Comparison of ENCODE assay signal across 1 cellular context in the genomic region with DNA sequence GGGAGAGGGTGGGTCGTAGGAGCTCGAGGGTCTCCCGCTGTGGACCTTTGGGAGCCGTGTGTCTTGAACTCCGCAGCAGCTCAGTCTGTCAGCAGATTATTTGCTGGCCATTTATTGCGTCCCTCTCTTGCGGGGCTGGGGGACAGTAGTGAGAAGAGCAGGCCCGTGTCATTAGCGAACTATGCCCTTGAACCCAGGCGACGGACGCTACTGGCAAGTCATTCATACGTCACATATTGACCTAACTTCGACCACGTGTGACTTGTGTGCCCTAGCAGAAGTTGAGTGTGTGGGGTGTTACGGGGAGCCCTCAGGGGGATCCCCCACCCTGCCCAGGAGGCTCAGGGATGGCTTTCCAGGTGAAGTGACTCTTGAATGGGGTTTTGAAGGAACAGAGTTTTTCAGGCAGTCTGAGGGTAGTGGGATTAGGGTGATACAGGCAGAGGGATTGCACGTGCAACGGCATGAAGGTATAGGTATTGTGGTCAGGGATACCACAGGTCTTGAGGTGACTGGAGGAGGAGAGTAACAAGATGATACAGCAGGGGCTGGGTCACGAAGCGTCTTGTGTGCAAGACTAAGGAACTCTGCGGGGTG.
TF ChIP-seq lines count a peak whose summit lies in the region.

No MANE protein-coding gene starts in this region.

TF ChIP-seq in GM12878, 131 proteins besides CTCF, POLR2A, EP300 and RAD21 (continues in another document):
- TF ChIP-seq NR2C1 (IDR thresholded peaks at IDR 0.05) (0 out of 2 replicates have a peak, but pooled peaks have one; percentile 3), HDGF (IDR thresholded peaks at IDR 0.05) (0 out of 2 replicates have a peak, but pooled peaks have one; percentile 62), CREM (IDR thresholded peaks at IDR 0.05; ENCODE audit: low read depth) (peak; percentile 67; the same call in 1 of the 2 replicates), BHLHE40 (IDR thresholded peaks at IDR 0.05; ENCODE audit: borderline replicate concordance in 1 of 2, low read depth in 2 of 2, low read length in 1 of 2) (peak; percentile 95 to 97), EGR1 (IDR thresholded peaks at IDR 0.05; ENCODE audit: borderline replicate concordance in 1 of 2, low read depth in 2 of 2, low read length in 2 of 2) (no peak), LARP7 (IDR thresholded peaks at IDR 0.05) (no peak), MYC (IDR thresholded peaks at IDR 0.05; ENCODE audit: insufficient read depth, insufficient read length, insufficient replicate concordance, low read length, severe bottlenecking) (peak; percentile 31), IKZF2 (IDR thresholded peaks at IDR 0.05) (peak; percentile 66 to 68), POU2F2 (IDR thresholded peaks at IDR 0.05; ENCODE audit: borderline replicate concordance, low read depth, low read length) (0 out of 3 replicates have a peak, but pooled peaks have one; percentile 6), RUNX3 (IDR thresholded peaks at IDR 0.05; ENCODE audit: low read length) (peak; percentile 96), CREB1 (IDR thresholded peaks at IDR 0.05; ENCODE audit: low read depth) (peak; percentile 79), NBN (IDR thresholded peaks at IDR 0.05) (peak; percentile 91), MTA3 (IDR thresholded peaks at IDR 0.05; ENCODE audit: borderline replicate concordance, low read length) (no peak), NR2F1 (conservative IDR thresholded peaks at IDR 0.05) (peak; percentile 37), SMARCA5 (IDR thresholded peaks at IDR 0.05) (no peak), NFYA (IDR thresholded peaks at IDR 0.05; ENCODE audit: borderline replicate concordance, low read depth, low read length) (no peak), ZBTB11 (CRISPR knock-in tag; IDR thresholded peaks at IDR 0.05) (no peak), RFX5 (IDR thresholded peaks at IDR 0.05; ENCODE audit: low read depth, low read length) (no peak), FOXK2 (IDR thresholded peaks at IDR 0.05) (peak; percentile 46; the same call in 1 of the 2 replicates), SPI1 (IDR thresholded peaks at IDR 0.05; ENCODE audit: borderline replicate concordance, insufficient read depth, low read depth, low read length) (no peak), MTA2 (IDR thresholded peaks at IDR 0.05; ENCODE audit: low read depth) (0 out of 2 replicates have a peak, but pooled peaks have one; percentile 43), MLLT1 (IDR thresholded peaks at IDR 0.05) (peak; percentile 85), RELB (IDR thresholded peaks at IDR 0.05; ENCODE audit: low read depth) (peak; percentile 56; the same call in 1 of the 2 replicates), CEBPB (IDR thresholded peaks at IDR 0.05; ENCODE audit: borderline replicate concordance in 1 of 2, low read depth in 2 of 2, low read length in 2 of 2) (no peak), HCFC1 (IDR thresholded peaks at IDR 0.05; ENCODE audit: low read length) (no peak), DPF2 (IDR thresholded peaks at IDR 0.05) (peak; percentile 18; the same call in 1 of the 2 replicates), SKIL (IDR thresholded peaks at IDR 0.05; ENCODE audit: low read depth, poor library complexity, severe bottlenecking) (no peak), CBX5 (IDR thresholded peaks at IDR 0.05; ENCODE audit: low read depth) (no peak), ATF7 (IDR thresholded peaks at IDR 0.05; ENCODE audit: low read depth) (peak; percentile 61; the same call in 1 of the 2 replicates), MEF2B (IDR thresholded peaks at IDR 0.05; ENCODE audit: partially characterized antibody, poor library complexity, severe bottlenecking) (peak; percentile 31), CBFB (IDR thresholded peaks at IDR 0.05; ENCODE audit: low read depth) (peak; percentile 50; the same call in 1 of the 2 replicates), JUNB (IDR thresholded peaks at IDR 0.05) (0 out of 2 replicates have a peak, but pooled peaks have one; percentile 27), TCF7 (IDR thresholded peaks at IDR 0.05; ENCODE audit: borderline replicate concordance) (no peak), SUPT20H (IDR thresholded peaks at IDR 0.05; ENCODE audit: borderline replicate concordance, control insufficient read depth, low read depth, low read length) (no peak), SIN3A (IDR thresholded peaks at IDR 0.05; ENCODE audit: low read depth, low read length) (peak; percentile 16; the same call in 1 of the 2 replicates), ZNF687 (IDR thresholded peaks at IDR 0.05) (0 out of 2 replicates have a peak, but pooled peaks have one; percentile 12), RAD51 (IDR thresholded peaks at IDR 0.05) (0 out of 2 replicates have a peak, but pooled peaks have one; percentile 9), EED (IDR thresholded peaks at IDR 0.05; ENCODE audit: low read depth) (0 out of 2 replicates have a peak, but pooled peaks have one; percentile 29), MXI1 (IDR thresholded peaks at IDR 0.05; ENCODE audit: low read depth, low read length) (peak; percentile 67; the same call in 1 of the 2 replicates)
- TF ChIP-seq, protein P1, sequence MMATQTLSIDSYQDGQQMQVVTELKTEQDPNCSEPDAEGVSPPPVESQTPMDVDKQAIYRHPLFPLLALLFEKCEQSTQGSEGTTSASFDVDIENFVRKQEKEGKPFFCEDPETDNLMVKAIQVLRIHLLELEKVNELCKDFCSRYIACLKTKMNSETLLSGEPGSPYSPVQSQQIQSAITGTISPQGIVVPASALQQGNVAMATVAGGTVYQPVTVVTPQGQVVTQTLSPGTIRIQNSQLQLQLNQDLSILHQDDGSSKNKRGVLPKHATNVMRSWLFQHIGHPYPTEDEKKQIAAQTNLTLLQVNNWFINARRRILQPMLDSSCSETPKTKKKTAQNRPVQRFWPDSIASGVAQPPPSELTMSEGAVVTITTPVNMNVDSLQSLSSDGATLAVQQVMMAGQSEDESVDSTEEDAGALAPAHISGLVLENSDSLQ (IDR thresholded peaks at IDR 0.05), result peak; percentile 19; the same call in 1 of the 2 replicates
- TF ChIP-seq, protein P2, sequence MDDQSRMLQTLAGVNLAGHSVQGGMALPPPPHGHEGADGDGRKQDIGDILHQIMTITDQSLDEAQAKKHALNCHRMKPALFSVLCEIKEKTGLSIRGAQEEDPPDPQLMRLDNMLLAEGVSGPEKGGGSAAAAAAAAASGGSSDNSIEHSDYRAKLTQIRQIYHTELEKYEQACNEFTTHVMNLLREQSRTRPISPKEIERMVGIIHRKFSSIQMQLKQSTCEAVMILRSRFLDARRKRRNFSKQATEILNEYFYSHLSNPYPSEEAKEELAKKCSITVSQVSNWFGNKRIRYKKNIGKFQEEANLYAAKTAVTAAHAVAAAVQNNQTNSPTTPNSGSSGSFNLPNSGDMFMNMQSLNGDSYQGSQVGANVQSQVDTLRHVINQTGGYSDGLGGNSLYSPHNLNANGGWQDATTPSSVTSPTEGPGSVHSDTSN (IDR thresholded peaks at IDR 0.05; ENCODE audit: insufficient replicate concordance, low read depth, low read length), result no peak
- TF ChIP-seq, protein P3, sequence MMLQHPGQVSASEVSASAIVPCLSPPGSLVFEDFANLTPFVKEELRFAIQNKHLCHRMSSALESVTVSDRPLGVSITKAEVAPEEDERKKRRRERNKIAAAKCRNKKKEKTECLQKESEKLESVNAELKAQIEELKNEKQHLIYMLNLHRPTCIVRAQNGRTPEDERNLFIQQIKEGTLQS (IDR thresholded peaks at IDR 0.05; ENCODE audit: borderline replicate concordance, extremely low read depth, low read depth, low read length), result no peak
- TF ChIP-seq, protein P4, sequence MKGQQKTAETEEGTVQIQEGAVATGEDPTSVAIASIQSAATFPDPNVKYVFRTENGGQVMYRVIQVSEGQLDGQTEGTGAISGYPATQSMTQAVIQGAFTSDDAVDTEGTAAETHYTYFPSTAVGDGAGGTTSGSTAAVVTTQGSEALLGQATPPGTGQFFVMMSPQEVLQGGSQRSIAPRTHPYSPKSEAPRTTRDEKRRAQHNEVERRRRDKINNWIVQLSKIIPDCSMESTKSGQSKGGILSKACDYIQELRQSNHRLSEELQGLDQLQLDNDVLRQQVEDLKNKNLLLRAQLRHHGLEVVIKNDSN (IDR thresholded peaks at IDR 0.05; ENCODE audit: borderline replicate concordance, extremely low read length, insufficient read depth, low read depth, low read length), result peak; percentile 17
